17 cellular contexts compared by ENCODE assay signal in the genomic region with DNA sequence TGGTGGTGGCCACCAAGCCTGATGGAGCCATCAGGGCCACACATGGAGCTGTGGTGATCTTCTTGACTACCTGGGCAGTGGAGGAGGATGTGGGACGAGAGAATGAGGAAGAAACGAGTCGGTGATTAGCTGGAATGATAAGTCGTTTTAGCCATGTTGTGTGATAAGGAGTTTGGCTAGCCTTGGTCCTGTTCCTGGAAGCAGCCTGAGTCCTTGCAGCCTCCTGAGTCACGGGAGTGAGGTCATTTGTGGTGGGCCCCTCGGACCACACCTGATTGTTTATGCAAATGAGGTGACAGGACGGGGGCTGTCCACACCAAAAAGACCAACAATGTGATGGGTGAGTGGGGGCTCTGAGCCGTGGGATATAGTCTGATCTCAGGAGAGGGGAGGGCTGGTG.
"Had no signal": no experiment of that assay in that cellular context is flagged by ENCODE, and none has a peak within 500 bp of the region (broad histone marks: within the 10 kb centered on the region; RNA-seq: fewer than 3 reads in every experiment).

No MANE protein-coding gene starts in this region.

- H3K9me3 ChIP-seq: mucosa of descending colon, psoas muscle, right lobe of liver, vagina had no signal

- H2AFZ ChIP-seq: parathyroid adenoma had no signal

- H3K27me3 ChIP-seq: right lobe of liver, upper lobe of left lung, vagina had no signal

- H3K4me3 ChIP-seq: coronary artery, heart left ventricle, mucosa of descending colon, psoas muscle, right lobe of liver, skin epidermis, upper lobe of left lung, vagina had no signal

- ATAC-seq: heart left ventricle; mucosa of descending colon; naive thymus-derived CD8-positive, alpha-beta T cell; psoas muscle; right lobe of liver had no signal

- H3K9ac ChIP-seq: parathyroid adenoma had no signal

- H3K36me3 ChIP-seq: heart left ventricle, right lobe of liver, upper lobe of left lung, vagina had no signal

- H3K27ac ChIP-seq: coronary artery, heart left ventricle, parathyroid adenoma, psoas muscle, right lobe of liver, skin epidermis, upper lobe of left lung, vagina had no signal

- DNase-seq: effector CD4-positive, alpha-beta T cell; hypothalamus; kidney glomerular epithelial cell; mammary epithelial cell; mucosa of descending colon; naive thymus-derived CD8-positive, alpha-beta T cell; psoas muscle; retina; right lobe of liver; stimulated activated CD4-positive, alpha-beta T cell treated with anti-CD3 and anti-CD28 coated beads, Interleukin-12 subunit alpha, Interleukin-12 subunit beta, amount 100 ng/mL, for 4 hours; stimulated activated naive CD4-positive, alpha-beta T cell; upper lobe of left lung had no signal

- H3K4me1 ChIP-seq: heart left ventricle, parathyroid adenoma, psoas muscle, right lobe of liver, upper lobe of left lung, vagina had no signal

- H3K27ac Mint-ChIP-seq: naive thymus-derived CD8-positive, alpha-beta T cell had no signal

- H3K79me2 ChIP-seq: parathyroid adenoma had no signal
